9 cellular contexts compared by ENCODE assay signal in genomic region chr9:98108540-98109031, GRCh38. TPM values are rescaled to one million over a fixed set of nuclear protein-coding genes. Genes with fewer than 3 reads are reported as not detected.
DNase-seq lines count a peak whose midpoint lies in the region; ATAC-seq and TF ChIP-seq lines count a peak whose summit lies in the region.
"Had no signal": no experiment of that assay in that cellular context is flagged by ENCODE, and none has a peak within 500 bp of the region (broad histone marks: within the 10 kb centered on the region; RNA-seq: fewer than 3 reads in every experiment).

No MANE protein-coding gene starts in this region.

- H3K27me3 ChIP-seq in CD4-positive, alpha-beta T cell (ENCODE audit: control insufficient read depth, insufficient read depth, low read length): no peaks in the 10 kb centered on the region
- H3K27me3 ChIP-seq: tibial artery had no signal

- peak overlapping the region; percentile 42 for H3K4me3 Mint-ChIP-seq in CD4-positive, alpha-beta T cell

- peak overlapping the region; percentile 91 for H3K27ac Mint-ChIP-seq in CD4-positive, alpha-beta T cell

- H3K27me3 Mint-ChIP-seq in CD4-positive, alpha-beta T cell: no peaks in the 10 kb centered on the region

- CTCF ChIA-PET in CD4-positive, alpha-beta T cell (lab: Charles Lee): interaction anchor here (0.7 to 2.8 kb wide), 5 partner anchors 10 to 185 kb away, joined by 3 to 21 read pairs (median 4); partner anchors contain the start of genes TBC1D2 and TRIM14
- CTCF ChIA-PET in HEK293T (lab: Yijun Ruan, JAX): interaction anchor here (0.5 to 0.7 kb wide), 4 partner anchors 12 to 76 kb away, joined by 3 to 4 read pairs (median 4); no protein-coding TSS in a partner anchor

- no peaks in the 10 kb centered on the region for H3K9me3 Mint-ChIP-seq in CD4-positive, alpha-beta T cell

- peaks cover 85% of the 10 kb centered on the region for H3K4me1 Mint-ChIP-seq in CD4-positive, alpha-beta T cell (ENCODE audit: low read depth)

- peak; percentile 91 for ATAC-seq in CD4-positive, alpha-beta T cell (ENCODE audit: poor library complexity)
- ATAC-seq in GM19397 (IDR thresholded peaks at IDR 0.05; ENCODE audit: unreplicated experiment) (peak; percentile 82), HG03442 (IDR thresholded peaks at IDR 0.05; ENCODE audit: unreplicated experiment) (peak; percentile 73)

- H3K27ac ChIP-seq in CD4-positive, alpha-beta T cell (ENCODE audit: low read depth, low read length): peak overlapping the region; percentile 75
- H3K27ac ChIP-seq in caudate nucleus (ENCODE audit: low read depth, low read length): peak overlapping the region; percentile 55
- H3K27ac ChIP-seq: tibial artery had no signal

- H3K36me3 Mint-ChIP-seq in CD4-positive, alpha-beta T cell (ENCODE audit: low read depth): peaks cover 72% of the 10 kb centered on the region

- DNase-seq in CD4-positive, alpha-beta T cell: peak in 6 of 10 experiments; percentile 16 to 25 (median 20)
- DNase-seq in caudate nucleus (lab: John Stamatoyannopoulos, UW) (no peak), HEK293T (ENCODE audit: extremely low spot score) (no peak), cerebellar nuclear complex (lab: John Stamatoyannopoulos, UW) (no peak), epidermal melanocyte (ENCODE audit: insufficient read length, low spot score) (no peak), OCI-M2 (lab: John Stamatoyannopoulos, UW; ENCODE audit: unreplicated experiment) (no peak)

- no peaks in the 10 kb centered on the region for H3K9me3 ChIP-seq in CD4-positive, alpha-beta T cell (ENCODE audit: control insufficient read depth, low read length)

- intact Hi-C loops in CD4-positive, alpha-beta T cell (cut with DNase I, micrococcal nuclease): loop anchor here in 1 of 2 experiments (1.0 to 10.0 kb wide), 3 partner anchors 10 to 146 kb away; partner anchors contain the start of genes ANP32B and TBC1D2

- no peak for TF ChIP-seq CTCF in CD4-positive, alpha-beta T cell (IDR thresholded peaks at IDR 0.05)

- POLR2A ChIA-PET in CD4-positive, alpha-beta T cell (lab: Charles Lee): interaction anchor here (0.8 to 4.5 kb wide), 9 partner anchors 10 to 203 kb away, joined by 3 to 51 read pairs (median 4); partner anchors contain the start of genes NANS, TBC1D2 and TRIM14
- POLR2A ChIA-PET in HEK293T (lab: Yijun Ruan, JAX): interaction anchor here (2.2 kb wide), 1 partner anchor 10 kb away, joined by 11 read pairs; the partner anchor contains the start of gene TRIM14

TF ChIP-seq in HEK293T, 16 proteins besides CTCF, POLR2A, EP300 and RAD21:
- TF ChIP-seq L3MBTL2 (conservative IDR thresholded peaks at IDR 0.05): no peak
- no peak for TF ChIP-seq PKNOX1 (IDR thresholded peaks at IDR 0.05)
- no peak for TF ChIP-seq ZNF384 (IDR thresholded peaks at IDR 0.05)
- no peak for TF ChIP-seq TARDBP (IDR thresholded peaks at IDR 0.05)
- TF ChIP-seq HDGF (IDR thresholded peaks at IDR 0.05; ENCODE audit: borderline replicate concordance): no peak
- TF ChIP-seq FOXK2 (IDR thresholded peaks at IDR 0.05): no peak
- no peak for TF ChIP-seq FOXA1 (IDR thresholded peaks at IDR 0.05)
- no peak for TF ChIP-seq ARNT (IDR thresholded peaks at IDR 0.05)
- no peak for TF ChIP-seq FOXM1 (IDR thresholded peaks at IDR 0.05; ENCODE audit: borderline replicate concordance)
- no peak for TF ChIP-seq NFRKB (IDR thresholded peaks at IDR 0.05)
- no peak for TF ChIP-seq BHLHE40 (IDR thresholded peaks at IDR 0.05; ENCODE audit: borderline replicate concordance)
- TF ChIP-seq ELF4 (IDR thresholded peaks at IDR 0.05): no peak
- TF ChIP-seq LEF1 (IDR thresholded peaks at IDR 0.05; ENCODE audit: borderline replicate concordance): no peak
- TF ChIP-seq CTBP1 (IDR thresholded peaks at IDR 0.05; ENCODE audit: borderline replicate concordance): no peak
- no peak for TF ChIP-seq SUZ12 (IDR thresholded peaks at IDR 0.05)

RNA-seq across cellular contexts. Expression of gene TRIM14, which starts 10.4 kb away (rescaled TPM):
- total RNA-seq in CD4-positive, alpha-beta T cell: 10 to 100 TPM; 23.5 to 23.6 TPM

RNA-seq across cellular contexts. Expression of gene NANS, which starts 52.1 kb away (rescaled TPM):
- total RNA-seq in CD4-positive, alpha-beta T cell: 10 to 100 TPM; 70.5 to 74.0 TPM

Comparison
In these comparisons a context has a peak if more than half of its experiments do, and no peak if none do; other contexts are left out.
1. DNase-seq: peak in CD4-positive, alpha-beta T cell (6 of 10); none in caudate nucleus (0 of 61), HEK293T (single experiment), cerebellar nuclear complex (0 of 2), epidermal melanocyte (single experiment) and OCI-M2 (single experiment).
2. Peak in every context shown above with its lines, with median percentiles within 50 percentile points of each other: ATAC-seq.